11 cellular contexts compared by ENCODE assay signal in the genomic region with DNA sequence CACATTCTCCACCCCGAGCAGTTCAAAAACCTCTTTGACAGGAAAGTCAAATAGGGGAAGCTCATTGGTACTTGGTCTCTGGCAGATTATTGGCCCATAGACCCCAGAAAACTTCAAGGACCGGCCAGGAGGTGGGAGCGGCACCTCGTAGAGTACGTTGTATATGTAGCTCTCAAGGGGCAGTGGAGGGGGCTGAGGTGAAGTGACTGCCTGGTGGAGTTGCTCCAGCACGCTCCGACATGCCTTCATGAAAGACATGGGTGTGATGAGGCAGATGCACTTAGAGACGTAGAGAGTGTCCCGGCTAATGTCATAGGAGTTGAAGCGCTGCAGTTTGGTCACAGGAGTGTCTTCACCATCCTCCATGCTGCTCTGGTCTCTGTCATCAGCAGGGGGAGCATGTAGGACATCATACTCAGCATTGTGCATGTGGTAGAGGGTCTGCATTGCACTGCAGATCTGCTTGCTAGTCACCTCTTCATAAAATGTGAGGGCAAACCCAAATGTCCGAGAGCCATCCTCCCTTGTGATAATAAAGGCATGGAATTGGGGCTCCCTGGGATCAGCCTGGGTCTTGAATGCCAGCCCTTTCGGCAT.
DNase-seq lines count a peak whose midpoint lies in the region; ATAC-seq and TF ChIP-seq lines count a peak whose summit lies in the region.
"Had no signal": no experiment of that assay in that cellular context is flagged by ENCODE, and none has a peak within 500 bp of the region (broad histone marks: within the 10 kb centered on the region; RNA-seq: fewer than 3 reads in every experiment).

No MANE protein-coding gene starts in this region.

- no peak overlapping the region for H3K4me3 Mint-ChIP-seq in T-cell
- no peak overlapping the region for H3K4me3 Mint-ChIP-seq in Calu3 (ENCODE audit: low read depth, unreplicated experiment)
- H3K4me3 Mint-ChIP-seq in CD14-positive monocyte = no peak overlapping the region
- H3K4me3 Mint-ChIP-seq: activated T-helper 1 cell treated with anti-CD3 and anti-CD28 coated beads, Interleukin-12 subunit alpha, Interleukin-12 subunit beta, Interleukin-2, Interleukin-4 antibody, amounts not matched to agents 30 ng/mL and 10 ng/mL and 1 ng/mL, durations not matched to agents 14 hours and 24 hours and 36 hours; T-helper 1 cell treated with Interleukin-12 subunit alpha and Interleukin-12 subunit beta and Interleukin-4 antibody, amounts not matched to agents 30 μg/mL and 1 μg/mL, for 36 hours had no signal

- ATAC-seq in T-cell (replicated peaks in 1 of 4) (peak; percentile 60 to 77 (median 68)), GM19023 (IDR thresholded peaks at IDR 0.05; ENCODE audit: unreplicated experiment) (no peak)

- TF ChIP-seq CTCF in left ventricle myocardium inferior (IDR thresholded peaks at IDR 0.05; ENCODE audit: borderline replicate concordance) (peak; percentile 54), Calu3 (IDR thresholded peaks at IDR 0.05; ENCODE audit: unreplicated experiment) (no peak), CD14-positive monocyte (IDR thresholded peaks at IDR 0.05) (no peak)

- H3K4me1 Mint-ChIP-seq in T-cell (peaks cover 22 to 30% (median 22%) of the 10 kb centered on the region in 3 donors), Calu3 (ENCODE audit: low read depth, unreplicated experiment) (peaks cover 3% of the 10 kb centered on the region), CD14-positive monocyte (peaks cover 1% of the 10 kb centered on the region)

- no TSS peak for BruUV-seq in Calu3 (replicated peaks; lab: Mats Ljungman, UMichigan)

- peaks cover 31% of the 10 kb centered on the region for H3K36me3 Mint-ChIP-seq in T-cell
- no peaks in the 10 kb centered on the region for H3K36me3 Mint-ChIP-seq in Calu3 (ENCODE audit: insufficient read depth, unreplicated experiment)
- H3K36me3 Mint-ChIP-seq in CD14-positive monocyte = peaks cover 54 to 57% of the 10 kb centered on the region in 2 donors

- no peak overlapping the region for H3K27ac Mint-ChIP-seq in T-cell
- H3K27ac Mint-ChIP-seq in Calu3 (ENCODE audit: unreplicated experiment) = no peak overlapping the region
- peak overlapping the region in 2 of 7 donors; percentile 4 to 64 for H3K27ac Mint-ChIP-seq in CD14-positive monocyte
- H3K27ac Mint-ChIP-seq: activated T-helper 1 cell treated with anti-CD3 and anti-CD28 coated beads, Interleukin-12 subunit alpha, Interleukin-12 subunit beta, Interleukin-2, Interleukin-4 antibody, amounts not matched to agents 30 ng/mL and 10 ng/mL and 1 ng/mL, durations not matched to agents 14 hours and 24 hours and 36 hours; T-helper 1 cell treated with Interleukin-12 subunit alpha and Interleukin-12 subunit beta and Interleukin-4 antibody, amounts not matched to agents 30 μg/mL and 1 μg/mL, for 36 hours had no signal

- peaks cover 18% of the 10 kb centered on the region for H3K36me3 ChIP-seq in left ventricle myocardium inferior

- POLR2A ChIA-PET in T-cell (lab: Charles Lee) = interaction anchor here in 1 of 2 donors (0.6 kb wide), 1 partner anchor 1021 kb away, joined by 4 read pairs; no protein-coding TSS in a partner anchor

- H3K27ac ChIP-seq in left ventricle myocardium inferior (replicated peaks) = peak overlapping the region; percentile 10

- no peaks in the 10 kb centered on the region for H3K27me3 ChIP-seq in left ventricle myocardium inferior (ENCODE audit: low read depth)

- intact Hi-C loops in left ventricle myocardium inferior (cut with micrococcal nuclease) = no loop called here
- intact Hi-C loops in Calu3 (cut with micrococcal nuclease; ENCODE audit: unreplicated experiment) = no loop called here
- intact Hi-C loops in CD14-positive monocyte (cut with micrococcal nuclease) = no loop called here

- no peaks in the 10 kb centered on the region for H3K9me3 ChIP-seq in left ventricle myocardium inferior (replicated peaks)

- no peaks in the 10 kb centered on the region for H3K27me3 Mint-ChIP-seq in T-cell
- no peaks in the 10 kb centered on the region for H3K27me3 Mint-ChIP-seq in Calu3 (ENCODE audit: unreplicated experiment)
- H3K27me3 Mint-ChIP-seq in CD14-positive monocyte (ENCODE audit: low read depth in 3 of 3) = no peaks in the 10 kb centered on the region

- DNase-seq in stimulated activated CD4-positive, alpha-beta T cell treated with anti-CD3 and anti-CD28 coated beads, Interleukin-4, amount 100 ng/mL, for 1 hour = peak; percentile 3
- DNase-seq in stimulated activated CD4-positive, alpha-beta T cell treated with anti-CD3 and anti-CD28 coated beads, Interleukin-4, amount 100 ng/mL, for 4 hours = no peak
- DNase-seq in T-cell = peak in 21 of 34 experiments; percentile 3 to 37 (median 12)
- DNase-seq in left ventricle myocardium inferior = no peak
- DNase-seq in Calu3 = no peak
- no peak for DNase-seq in CD14-positive monocyte (ENCODE audit: low spot score)
- DNase-seq in NCI-H748 treated with DMSO at 0.1 percent for 48 hours (lab: John Stamatoyannopoulos, UW) = no peak
- DNase-seq: NCI-H2107 had no signal

- H3K4me1 ChIP-seq in left ventricle myocardium inferior = peaks cover 93% of the 10 kb centered on the region

- H3K9me3 Mint-ChIP-seq in T-cell = no peaks in the 10 kb centered on the region
- H3K9me3 Mint-ChIP-seq in Calu3 (ENCODE audit: low read depth, unreplicated experiment) = no peaks in the 10 kb centered on the region
- no peaks in the 10 kb centered on the region for H3K9me3 Mint-ChIP-seq in CD14-positive monocyte
- H3K9me3 Mint-ChIP-seq: activated T-helper 1 cell treated with anti-CD3 and anti-CD28 coated beads, Interleukin-12 subunit alpha, Interleukin-12 subunit beta, Interleukin-2, Interleukin-4 antibody, amounts not matched to agents 30 ng/mL and 10 ng/mL and 1 ng/mL, durations not matched to agents 14 hours and 24 hours and 36 hours; T-helper 1 cell treated with Interleukin-12 subunit alpha and Interleukin-12 subunit beta and Interleukin-4 antibody, amounts not matched to agents 30 μg/mL and 1 μg/mL, for 36 hours had no signal

- CTCF ChIA-PET in T-cell (lab: Charles Lee) (interaction anchor here (0.6 to 1.5 kb wide), 4 partner anchors 12 to 303 kb away, joined by 3 to 6 read pairs (median 3); partner anchors contain the start of gene ZNF143 (in 1 of the 2)), Calu3 (lab: Charles Lee) (no interaction called here)

- H3K4me3 ChIP-seq in left ventricle myocardium inferior = no peak overlapping the region

Comparison
In these comparisons a context has a peak if more than half of its experiments do, and no peak if none do; other contexts are left out.
1. DNase-seq: peak in stimulated activated CD4-positive, alpha-beta T cell treated with anti-CD3 and anti-CD28 coated beads, Interleukin-4, amount 100 ng/mL, for 1 hour (single experiment) and T-cell (21 of 34); none in stimulated activated CD4-positive, alpha-beta T cell treated with anti-CD3 and anti-CD28 coated beads, Interleukin-4, amount 100 ng/mL, for 4 hours (0 of 2), left ventricle myocardium inferior (single experiment), Calu3 (single experiment), CD14-positive monocyte (single experiment) and NCI-H748 treated with DMSO at 0.1 percent for 48 hours (single experiment).